8 cellular contexts compared by ENCODE assay signal in the genomic region with DNA sequence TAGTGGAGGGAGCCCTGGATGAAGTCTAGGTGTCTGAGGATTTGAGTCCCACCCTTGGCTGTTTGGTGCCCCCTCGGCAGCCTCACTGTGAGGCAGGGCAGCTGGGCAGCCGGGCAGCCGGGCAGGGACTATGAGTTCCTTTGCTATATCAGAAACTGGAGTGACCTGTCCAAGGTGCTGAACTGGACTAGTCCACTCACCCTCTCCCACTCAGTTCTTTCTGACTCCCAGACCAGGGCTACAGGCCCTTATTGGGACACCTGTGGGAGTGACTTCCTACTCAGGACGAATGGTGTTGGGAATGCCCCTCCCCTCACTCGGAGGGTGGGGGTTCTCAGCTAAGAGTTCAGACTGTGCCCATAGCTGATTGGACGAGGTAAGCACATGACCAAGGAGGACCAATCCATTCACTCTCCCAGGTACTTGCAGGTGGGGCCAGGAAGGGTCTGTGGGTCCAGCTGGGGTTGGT. TPM values are rescaled to one million over a fixed set of nuclear protein-coding genes. Genes with fewer than 3 reads are reported as not detected.
DNase-seq lines count a peak whose midpoint lies in the region; ATAC-seq and TF ChIP-seq lines count a peak whose summit lies in the region.

No MANE protein-coding gene starts in this region.

- no peak overlapping the region for H3K4me3 Mint-ChIP-seq in activated CD8-positive, alpha-beta T cell treated with anti-CD3 and anti-CD28 coated beads, Interleukin-2, amount 10 ng/mL, durations not matched to agents 7 days and 5 days

- no peak for TF ChIP-seq RAD21 in Ishikawa (IDR thresholded peaks at IDR 0.05; ENCODE audit: low read depth)

- H3K27me3 Mint-ChIP-seq in activated CD8-positive, alpha-beta T cell treated with anti-CD3 and anti-CD28 coated beads, Interleukin-2, amount 10 ng/mL, durations not matched to agents 7 days and 5 days (ENCODE audit: low read depth) = peaks cover under 1% of the 10 kb centered on the region

- POLR2A ChIA-PET in activated CD8-positive, alpha-beta T cell treated with anti-CD3 and anti-CD28 coated beads, Interleukin-2, amount 10 ng/mL, durations not matched to agents 7 days and 5 days (lab: Charles Lee) = no interaction called here

- intact Hi-C loops in left ventricle myocardium superior (cut with micrococcal nuclease) = no loop called here

- no peaks in the 10 kb centered on the region for H3K9me3 Mint-ChIP-seq in activated CD8-positive, alpha-beta T cell treated with anti-CD3 and anti-CD28 coated beads, Interleukin-2, amount 10 ng/mL, durations not matched to agents 7 days and 5 days (ENCODE audit: insufficient read depth)

- no peaks in the 10 kb centered on the region for H3K4me1 Mint-ChIP-seq in activated CD8-positive, alpha-beta T cell treated with anti-CD3 and anti-CD28 coated beads, Interleukin-2, amount 10 ng/mL, durations not matched to agents 7 days and 5 days (ENCODE audit: low read depth)

- ATAC-seq in activated CD8-positive, alpha-beta T cell treated with anti-CD3 and anti-CD28 coated beads, Interleukin-2, amount 10 ng/mL, durations not matched to agents 7 days and 5 days = peak; percentile 58
- peak; percentile 76 for ATAC-seq in left ventricle myocardium superior
- ATAC-seq in GM18498 (IDR thresholded peaks at IDR 0.05; ENCODE audit: unreplicated experiment) = no peak

- H3K36me3 Mint-ChIP-seq in activated CD8-positive, alpha-beta T cell treated with anti-CD3 and anti-CD28 coated beads, Interleukin-2, amount 10 ng/mL, durations not matched to agents 7 days and 5 days (ENCODE audit: low read depth) = no peaks in the 10 kb centered on the region

- no peak for TF ChIP-seq EP300 in Ishikawa (IDR thresholded peaks at IDR 0.05; ENCODE audit: borderline replicate concordance)

- H3K27ac Mint-ChIP-seq in activated CD8-positive, alpha-beta T cell treated with anti-CD3 and anti-CD28 coated beads, Interleukin-2, amount 10 ng/mL, durations not matched to agents 7 days and 5 days = no peak overlapping the region

- CTCF ChIA-PET in activated CD8-positive, alpha-beta T cell treated with anti-CD3 and anti-CD28 coated beads, Interleukin-2, amount 10 ng/mL, durations not matched to agents 7 days and 5 days (lab: Charles Lee) = no interaction called here

- DNase-seq in EL (peak; percentile 51), left ventricle myocardium superior (peak; percentile 35), NCI-H2029 treated with DMSO at 0.1 percent for 48 hours (lab: John Stamatoyannopoulos, UW) (no peak), SKM-1 treated with dmso at 0.1 percent for 144 hours (lab: John Stamatoyannopoulos, UW; ENCODE audit: unreplicated experiment) (no peak)
- DNase-seq in activated CD8-positive, alpha-beta T cell treated with anti-CD3 and anti-CD28 coated beads, Interleukin-2, amount 10 ng/mL, durations not matched to agents 7 days and 5 days = peak; percentile 73
- DNase-seq in stimulated activated CD4-positive, alpha-beta T cell treated with anti-CD3 and anti-CD28 coated beads, Interleukin-4, amount 100 ng/mL, for 48 hours (ENCODE audit: low read depth in 2 of 2) = peak; percentile 4 to 30

TF ChIP-seq in Ishikawa, 13 proteins besides CTCF, POLR2A, EP300 and RAD21:
- TF ChIP-seq, protein P1, sequence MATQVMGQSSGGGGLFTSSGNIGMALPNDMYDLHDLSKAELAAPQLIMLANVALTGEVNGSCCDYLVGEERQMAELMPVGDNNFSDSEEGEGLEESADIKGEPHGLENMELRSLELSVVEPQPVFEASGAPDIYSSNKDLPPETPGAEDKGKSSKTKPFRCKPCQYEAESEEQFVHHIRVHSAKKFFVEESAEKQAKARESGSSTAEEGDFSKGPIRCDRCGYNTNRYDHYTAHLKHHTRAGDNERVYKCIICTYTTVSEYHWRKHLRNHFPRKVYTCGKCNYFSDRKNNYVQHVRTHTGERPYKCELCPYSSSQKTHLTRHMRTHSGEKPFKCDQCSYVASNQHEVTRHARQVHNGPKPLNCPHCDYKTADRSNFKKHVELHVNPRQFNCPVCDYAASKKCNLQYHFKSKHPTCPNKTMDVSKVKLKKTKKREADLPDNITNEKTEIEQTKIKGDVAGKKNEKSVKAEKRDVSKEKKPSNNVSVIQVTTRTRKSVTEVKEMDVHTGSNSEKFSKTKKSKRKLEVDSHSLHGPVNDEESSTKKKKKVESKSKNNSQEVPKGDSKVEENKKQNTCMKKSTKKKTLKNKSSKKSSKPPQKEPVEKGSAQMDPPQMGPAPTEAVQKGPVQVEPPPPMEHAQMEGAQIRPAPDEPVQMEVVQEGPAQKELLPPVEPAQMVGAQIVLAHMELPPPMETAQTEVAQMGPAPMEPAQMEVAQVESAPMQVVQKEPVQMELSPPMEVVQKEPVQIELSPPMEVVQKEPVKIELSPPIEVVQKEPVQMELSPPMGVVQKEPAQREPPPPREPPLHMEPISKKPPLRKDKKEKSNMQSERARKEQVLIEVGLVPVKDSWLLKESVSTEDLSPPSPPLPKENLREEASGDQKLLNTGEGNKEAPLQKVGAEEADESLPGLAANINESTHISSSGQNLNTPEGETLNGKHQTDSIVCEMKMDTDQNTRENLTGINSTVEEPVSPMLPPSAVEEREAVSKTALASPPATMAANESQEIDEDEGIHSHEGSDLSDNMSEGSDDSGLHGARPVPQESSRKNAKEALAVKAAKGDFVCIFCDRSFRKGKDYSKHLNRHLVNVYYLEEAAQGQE (IDR thresholded peaks at IDR 0.05; ENCODE audit: low read depth) = peak; percentile 92
- TF ChIP-seq, protein P2, sequence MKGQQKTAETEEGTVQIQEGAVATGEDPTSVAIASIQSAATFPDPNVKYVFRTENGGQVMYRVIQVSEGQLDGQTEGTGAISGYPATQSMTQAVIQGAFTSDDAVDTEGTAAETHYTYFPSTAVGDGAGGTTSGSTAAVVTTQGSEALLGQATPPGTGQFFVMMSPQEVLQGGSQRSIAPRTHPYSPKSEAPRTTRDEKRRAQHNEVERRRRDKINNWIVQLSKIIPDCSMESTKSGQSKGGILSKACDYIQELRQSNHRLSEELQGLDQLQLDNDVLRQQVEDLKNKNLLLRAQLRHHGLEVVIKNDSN (IDR thresholded peaks at IDR 0.05) = peak; percentile 60
- no peak for TF ChIP-seq FOXM1 (IDR thresholded peaks at IDR 0.05; ENCODE audit: borderline replicate concordance, low read depth)

RNA-seq across cellular contexts. Expression of a gene that starts 34.1 kb away (rescaled TPM):
- total RNA-seq in activated CD8-positive, alpha-beta T cell treated with anti-CD3 and anti-CD28 coated beads, Interleukin-2, amount 10 ng/mL, durations not matched to agents 7 days and 5 days = 100 to 1,000 TPM; 128 TPM
- total RNA-seq in left ventricle myocardium superior = 156 TPM

Comparison
In these comparisons a context has a peak if more than half of its experiments do, and no peak if none do; other contexts are left out.
1. DNase-seq: peak in EL (single experiment), activated CD8-positive, alpha-beta T cell treated with anti-CD3 and anti-CD28 coated beads, Interleukin-2, amount 10 ng/mL, durations not matched to agents 7 days and 5 days (single experiment), left ventricle myocardium superior (single experiment) and stimulated activated CD4-positive, alpha-beta T cell treated with anti-CD3 and anti-CD28 coated beads, Interleukin-4, amount 100 ng/mL, for 48 hours (2 of 2); none in NCI-H2029 treated with DMSO at 0.1 percent for 48 hours (single experiment) and SKM-1 treated with dmso at 0.1 percent for 144 hours (single experiment).